ENCODE assay signal across 15 cellular contexts in genomic region chr9:133527444-133527920, GRCh38. TPM values are rescaled to one million over a fixed set of nuclear protein-coding genes. Genes with fewer than 3 reads are reported as not detected.
DNase-seq lines count a peak whose midpoint lies in the region; ATAC-seq and TF ChIP-seq lines count a peak whose summit lies in the region.
"Had no signal": no experiment of that assay in that cellular context is flagged by ENCODE, and none has a peak within 500 bp of the region (broad histone marks: within the 10 kb centered on the region; RNA-seq: fewer than 3 reads in every experiment).

No MANE protein-coding gene starts in this region.

- no peak overlapping the region for H3K4me3 ChIP-seq in right atrium auricular region
- H3K4me3 ChIP-seq in cardiac muscle cell = no peak overlapping the region
- H3K4me3 ChIP-seq in upper lobe of right lung = no peak overlapping the region
- H3K4me3 ChIP-seq: tibial artery had no signal

- H3K4me1 ChIP-seq in right atrium auricular region = peaks cover 0 to 34% of the 10 kb centered on the region in 2 donors
- peaks cover 40% of the 10 kb centered on the region for H3K4me1 ChIP-seq in cardiac muscle cell (ENCODE audit: low read depth)
- H3K4me1 ChIP-seq in upper lobe of right lung = peaks cover 24% of the 10 kb centered on the region

- intact Hi-C loops in Right ventricle myocardium inferior (cut with DNase I) = no loop called here
- intact Hi-C loops in upper lobe of right lung (cut with DNase I) = no loop called here

- no peak for TF ChIP-seq CTCF in right atrium auricular region (IDR thresholded peaks at IDR 0.05)
- TF ChIP-seq CTCF in cardiac muscle cell (IDR thresholded peaks at IDR 0.05; ENCODE audit: low read depth, low read length) = no peak
- TF ChIP-seq CTCF in nephron (IDR thresholded peaks at IDR 0.05; ENCODE audit: unreplicated experiment in 3 of 3) = no peak
- TF ChIP-seq CTCF in upper lobe of right lung (IDR thresholded peaks at IDR 0.05) = no peak

- no peaks in the 10 kb centered on the region for H3K27me3 ChIP-seq in right atrium auricular region
- H3K27me3 ChIP-seq in cardiac muscle cell = no peaks in the 10 kb centered on the region
- H3K27me3 ChIP-seq in upper lobe of right lung = peaks cover 12% of the 10 kb centered on the region

- H3K9me3 ChIP-seq in right atrium auricular region = no peaks in the 10 kb centered on the region
- no peaks in the 10 kb centered on the region for H3K9me3 ChIP-seq in cardiac muscle cell (ENCODE audit: low read depth)
- H3K9me3 ChIP-seq in upper lobe of right lung = no peaks in the 10 kb centered on the region
- H3K9me3 ChIP-seq: esophagus muscularis mucosa, tibial artery had no signal

- peak overlapping the region; percentile 97 to 99 (median 98) for H3K27ac Mint-ChIP-seq in nephron
- H3K27ac Mint-ChIP-seq: activated naive CD4-positive, alpha-beta T cell treated with anti-CD3 and anti-CD28 coated beads, Interleukin-2, amount 50 U/mL, for 72 hours had no signal

- H3K9me3 Mint-ChIP-seq in nephron = no peaks in the 10 kb centered on the region
- H3K9me3 Mint-ChIP-seq: activated naive CD4-positive, alpha-beta T cell treated with anti-CD3 and anti-CD28 coated beads, Interleukin-2, amount 50 U/mL, for 72 hours had no signal

- peaks cover 81% of the 10 kb centered on the region for H3K4me1 Mint-ChIP-seq in nephron

- ATAC-seq in Right ventricle myocardium inferior = peak; percentile 87
- peak; percentile 41 for ATAC-seq in upper lobe of right lung
- ATAC-seq in HG02884 (IDR thresholded peaks at IDR 0.05; ENCODE audit: unreplicated experiment) = no peak
- no peak for ATAC-seq in GM18517 (IDR thresholded peaks at IDR 0.05; ENCODE audit: unreplicated experiment)
- ATAC-seq: activated naive CD4-positive, alpha-beta T cell treated with anti-CD3 and anti-CD28 coated beads, Interleukin-2, amount 50 U/mL, for 72 hours had no signal

- H3K27ac ChIP-seq in right atrium auricular region (no peak overlapping the region), cardiac muscle cell (peak overlapping the region; percentile 9), upper lobe of right lung (no peak overlapping the region)
- H3K27ac ChIP-seq: tibial artery had no signal

- H3K27me3 Mint-ChIP-seq in nephron (ENCODE audit: low read depth) = peaks cover 16% of the 10 kb centered on the region

- peak; percentile 82 for DNase-seq in Right ventricle myocardium inferior (ENCODE audit: missing footprints)
- no peak for DNase-seq in right atrium auricular region (ENCODE audit: low spot score)
- DNase-seq in cardiac muscle cell (ENCODE audit: low read depth in 1 of 2, low spot score in 1 of 2) = peak in 1 of 2 donors; percentile 74
- no peak for DNase-seq in upper lobe of right lung
- DNase-seq in ecto neural progenitor cell (ENCODE audit: low spot score) = no peak
- DNase-seq: Calu3, NCI-H1092, NCI-H526 treated with DMSO at 0.1 percent for 48 hours, tibial artery had no signal

- H3K36me3 Mint-ChIP-seq in nephron (ENCODE audit: low read depth) = no peaks in the 10 kb centered on the region
- H3K36me3 Mint-ChIP-seq: activated naive CD4-positive, alpha-beta T cell treated with anti-CD3 and anti-CD28 coated beads, Interleukin-2, amount 50 U/mL, for 72 hours had no signal

- no peaks in the 10 kb centered on the region for H3K36me3 ChIP-seq in right atrium auricular region
- no peaks in the 10 kb centered on the region for H3K36me3 ChIP-seq in cardiac muscle cell
- H3K36me3 ChIP-seq in upper lobe of right lung = no peaks in the 10 kb centered on the region
- H3K36me3 ChIP-seq: esophagus muscularis mucosa, tibial artery had no signal

- H3K4me3 Mint-ChIP-seq in nephron = peak overlapping the region; percentile 54 to 89 (median 67)

RNA-seq across cellular contexts. Expression of gene MYMK, which starts 2.7 kb away (rescaled TPM):
- total RNA-seq in Right ventricle myocardium inferior = not detected
- total RNA-seq in right atrium auricular region = not detected
- total RNA-seq in cardiac muscle cell = not detected in 2 replicates
- not detected in 2 replicates for polyA plus RNA-seq in cardiac muscle cell
- total RNA-seq in upper lobe of right lung = not detected
- total RNA-seq: activated CD8-positive, alpha-beta memory T cell treated with anti-CD3 and anti-CD28 coated beads for 36 hours; activated naive CD4-positive, alpha-beta T cell treated with anti-CD3 and anti-CD28 coated beads, Interleukin-2, amount 50 U/mL, for 72 hours; Calu3; esophagus muscularis mucosa had no signal

RNA-seq across cellular contexts. Expression of gene ADAMTSL2, which starts 7.0 kb away (rescaled TPM):
- 9.5 TPM for total RNA-seq in Right ventricle myocardium inferior
- 10 to 100 TPM in 1 of 2 donors, 1 to 10 TPM in 1; 4.9 to 27.7 TPM for total RNA-seq in right atrium auricular region
- total RNA-seq in cardiac muscle cell = 27.2 and 38.3 TPM in 2 replicates
- polyA plus RNA-seq in cardiac muscle cell = 13.6 and 18.4 TPM in 2 replicates
- 17.4 TPM for total RNA-seq in upper lobe of right lung

RNA-seq across cellular contexts. Expression of gene SLC2A6, which starts 48.6 kb away (rescaled TPM):
- total RNA-seq in Right ventricle myocardium inferior (2.7 TPM), right atrium auricular region (1 to 10 TPM; 4.3 to 5.2 TPM), cardiac muscle cell (2.4 and 8.6 TPM in 2 replicates), upper lobe of right lung (11.4 TPM)
- 3.9 and 8.6 TPM in 2 replicates for polyA plus RNA-seq in cardiac muscle cell

Comparison
In these comparisons a context has a peak if more than half of its experiments do, and no peak if none do; other contexts are left out.
1. ATAC-seq: peak in Right ventricle myocardium inferior (single experiment) and upper lobe of right lung (single experiment); none in HG02884 (single experiment) and GM18517 (single experiment).